In the genomic region with DNA sequence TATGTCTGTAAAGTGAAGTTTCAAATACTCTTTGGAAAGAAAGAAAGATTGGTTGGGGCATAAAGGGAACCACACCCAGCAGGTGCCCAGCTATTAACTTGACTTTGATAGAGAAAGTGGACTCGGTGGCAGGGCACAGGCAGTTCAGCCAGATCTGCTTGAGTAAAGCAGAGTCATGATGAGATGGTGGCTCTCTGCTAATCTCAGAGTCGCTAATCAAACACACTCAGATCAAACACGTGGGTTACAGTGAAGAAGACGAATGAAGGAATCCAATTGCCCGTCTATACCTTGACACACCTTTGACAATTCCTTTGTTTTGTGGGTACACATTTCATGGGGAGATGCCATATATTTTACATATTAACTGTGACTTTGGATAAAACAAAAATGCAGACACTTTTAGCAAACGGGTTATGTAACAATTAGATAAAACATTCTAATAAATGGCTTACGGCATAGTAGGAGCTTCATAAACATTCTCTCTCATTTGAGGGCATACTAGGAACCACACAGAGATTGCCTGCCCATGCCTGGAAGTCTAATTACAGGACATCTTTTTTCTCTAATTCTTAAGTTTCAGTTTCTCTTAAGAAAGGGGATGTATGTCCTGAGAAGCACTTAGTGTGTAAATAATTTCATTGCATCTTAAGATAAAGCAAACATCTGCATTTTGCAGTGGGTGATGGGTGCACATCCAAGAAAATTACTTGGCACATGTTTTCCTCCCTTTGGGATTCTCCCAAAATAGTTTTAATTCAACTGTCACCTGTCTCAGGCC, we compare ENCODE assay signal across 1 cellular context.
A peak's percentile ranks its signal among the peaks of the same experiment; 100 is the strongest.
TF ChIP-seq lines count a peak whose summit lies in the region.

No MANE protein-coding gene starts in this region.

TF ChIP-seq in K562, 482 proteins besides CTCF, POLR2A, EP300 and RAD21 (continued from another document and continues in another):
- TF ChIP-seq, protein P1, sequence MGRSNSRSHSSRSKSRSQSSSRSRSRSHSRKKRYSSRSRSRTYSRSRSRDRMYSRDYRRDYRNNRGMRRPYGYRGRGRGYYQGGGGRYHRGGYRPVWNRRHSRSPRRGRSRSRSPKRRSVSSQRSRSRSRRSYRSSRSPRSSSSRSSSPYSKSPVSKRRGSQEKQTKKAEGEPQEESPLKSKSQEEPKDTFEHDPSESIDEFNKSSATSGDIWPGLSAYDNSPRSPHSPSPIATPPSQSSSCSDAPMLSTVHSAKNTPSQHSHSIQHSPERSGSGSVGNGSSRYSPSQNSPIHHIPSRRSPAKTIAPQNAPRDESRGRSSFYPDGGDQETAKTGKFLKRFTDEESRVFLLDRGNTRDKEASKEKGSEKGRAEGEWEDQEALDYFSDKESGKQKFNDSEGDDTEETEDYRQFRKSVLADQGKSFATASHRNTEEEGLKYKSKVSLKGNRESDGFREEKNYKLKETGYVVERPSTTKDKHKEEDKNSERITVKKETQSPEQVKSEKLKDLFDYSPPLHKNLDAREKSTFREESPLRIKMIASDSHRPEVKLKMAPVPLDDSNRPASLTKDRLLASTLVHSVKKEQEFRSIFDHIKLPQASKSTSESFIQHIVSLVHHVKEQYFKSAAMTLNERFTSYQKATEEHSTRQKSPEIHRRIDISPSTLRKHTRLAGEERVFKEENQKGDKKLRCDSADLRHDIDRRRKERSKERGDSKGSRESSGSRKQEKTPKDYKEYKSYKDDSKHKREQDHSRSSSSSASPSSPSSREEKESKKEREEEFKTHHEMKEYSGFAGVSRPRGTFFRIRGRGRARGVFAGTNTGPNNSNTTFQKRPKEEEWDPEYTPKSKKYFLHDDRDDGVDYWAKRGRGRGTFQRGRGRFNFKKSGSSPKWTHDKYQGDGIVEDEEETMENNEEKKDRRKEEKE (IDR thresholded peaks at IDR 0.05; ENCODE audit: borderline replicate concordance in 1 of 2, control insufficient read depth in 1 of 2, low read depth in 2 of 2, low read length in 1 of 2) = no peak
- no peak for TF ChIP-seq ZNF445 (CRISPR knock-in tag; IDR thresholded peaks at IDR 0.05; ENCODE audit: low read depth)
- no peak for TF ChIP-seq ATF1 (CRISPR knock-in tag; IDR thresholded peaks at IDR 0.05)
- TF ChIP-seq ATF1 (tag; IDR thresholded peaks at IDR 0.05) = no peak
- TF ChIP-seq ZEB2 (IDR thresholded peaks at IDR 0.05) = peak; percentile 14; the same call in 1 of the 2 replicates
- TF ChIP-seq, protein P2, sequence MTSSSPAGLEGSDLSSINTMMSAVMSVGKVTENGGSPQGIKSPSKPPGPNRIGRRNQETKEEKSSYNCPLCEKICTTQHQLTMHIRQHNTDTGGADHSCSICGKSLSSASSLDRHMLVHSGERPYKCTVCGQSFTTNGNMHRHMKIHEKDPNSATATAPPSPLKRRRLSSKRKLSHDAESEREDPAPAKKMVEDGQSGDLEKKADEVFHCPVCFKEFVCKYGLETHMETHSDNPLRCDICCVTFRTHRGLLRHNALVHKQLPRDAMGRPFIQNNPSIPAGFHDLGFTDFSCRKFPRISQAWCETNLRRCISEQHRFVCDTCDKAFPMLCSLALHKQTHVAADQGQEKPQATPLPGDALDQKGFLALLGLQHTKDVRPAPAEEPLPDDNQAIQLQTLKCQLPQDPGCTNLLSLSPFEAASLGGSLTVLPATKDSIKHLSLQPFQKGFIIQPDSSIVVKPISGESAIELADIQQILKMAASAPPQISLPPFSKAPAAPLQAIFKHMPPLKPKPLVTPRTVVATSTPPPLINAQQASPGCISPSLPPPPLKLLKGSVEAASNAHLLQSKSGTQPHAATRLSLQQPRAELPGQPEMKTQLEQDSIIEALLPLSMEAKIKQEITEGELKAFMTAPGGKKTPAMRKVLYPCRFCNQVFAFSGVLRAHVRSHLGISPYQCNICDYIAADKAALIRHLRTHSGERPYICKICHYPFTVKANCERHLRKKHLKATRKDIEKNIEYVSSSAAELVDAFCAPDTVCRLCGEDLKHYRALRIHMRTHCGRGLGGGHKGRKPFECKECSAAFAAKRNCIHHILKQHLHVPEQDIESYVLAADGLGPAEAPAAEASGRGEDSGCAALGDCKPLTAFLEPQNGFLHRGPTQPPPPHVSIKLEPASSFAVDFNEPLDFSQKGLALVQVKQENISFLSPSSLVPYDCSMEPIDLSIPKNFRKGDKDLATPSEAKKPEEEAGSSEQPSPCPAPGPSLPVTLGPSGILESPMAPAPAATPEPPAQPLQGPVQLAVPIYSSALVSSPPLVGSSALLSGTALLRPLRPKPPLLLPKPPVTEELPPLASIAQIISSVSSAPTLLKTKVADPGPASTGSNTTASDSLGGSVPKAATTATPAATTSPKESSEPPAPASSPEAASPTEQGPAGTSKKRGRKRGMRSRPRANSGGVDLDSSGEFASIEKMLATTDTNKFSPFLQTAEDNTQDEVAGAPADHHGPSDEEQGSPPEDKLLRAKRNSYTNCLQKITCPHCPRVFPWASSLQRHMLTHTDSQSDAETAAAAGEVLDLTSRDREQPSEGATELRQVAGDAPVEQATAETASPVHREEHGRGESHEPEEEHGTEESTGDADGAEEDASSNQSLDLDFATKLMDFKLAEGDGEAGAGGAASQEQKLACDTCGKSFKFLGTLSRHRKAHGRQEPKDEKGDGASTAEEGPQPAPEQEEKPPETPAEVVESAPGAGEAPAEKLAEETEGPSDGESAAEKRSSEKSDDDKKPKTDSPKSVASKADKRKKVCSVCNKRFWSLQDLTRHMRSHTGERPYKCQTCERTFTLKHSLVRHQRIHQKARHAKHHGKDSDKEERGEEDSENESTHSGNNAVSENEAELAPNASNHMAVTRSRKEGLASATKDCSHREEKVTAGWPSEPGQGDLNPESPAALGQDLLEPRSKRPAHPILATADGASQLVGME (CRISPR knock-in tag; IDR thresholded peaks at IDR 0.05) = no peak
- no peak for TF ChIP-seq ZNF134 (CRISPR knock-in tag; conservative IDR thresholded peaks at IDR 0.05)
- no peak for TF ChIP-seq ZNF324 (CRISPR knock-in tag; IDR thresholded peaks at IDR 0.05)
- TF ChIP-seq ZNF586 (CRISPR knock-in tag; conservative IDR thresholded peaks at IDR 0.05) = no peak
- TF ChIP-seq STAT5A (IDR thresholded peaks at IDR 0.05; ENCODE audit: borderline replicate concordance, low read length) = no peak
- TF ChIP-seq KAT2B (IDR thresholded peaks at IDR 0.05; ENCODE audit: low read depth, low read length) = no peak
- no peak for TF ChIP-seq ZBTB49 (CRISPR knock-in tag; IDR thresholded peaks at IDR 0.05; ENCODE audit: borderline replicate concordance)
- TF ChIP-seq ZNF316 (IDR thresholded peaks at IDR 0.05) = peak; percentile 64; the same call in 1 of the 2 replicates
- no peak for TF ChIP-seq ATF4 (CRISPR knock-in tag; IDR thresholded peaks at IDR 0.05)
- TF ChIP-seq CBFA2T3 (IDR thresholded peaks at IDR 0.05) = peak; percentile 71
- no peak for TF ChIP-seq ZFP30 (CRISPR knock-in tag; IDR thresholded peaks at IDR 0.05; ENCODE audit: borderline replicate concordance)
- TF ChIP-seq, protein P3, sequence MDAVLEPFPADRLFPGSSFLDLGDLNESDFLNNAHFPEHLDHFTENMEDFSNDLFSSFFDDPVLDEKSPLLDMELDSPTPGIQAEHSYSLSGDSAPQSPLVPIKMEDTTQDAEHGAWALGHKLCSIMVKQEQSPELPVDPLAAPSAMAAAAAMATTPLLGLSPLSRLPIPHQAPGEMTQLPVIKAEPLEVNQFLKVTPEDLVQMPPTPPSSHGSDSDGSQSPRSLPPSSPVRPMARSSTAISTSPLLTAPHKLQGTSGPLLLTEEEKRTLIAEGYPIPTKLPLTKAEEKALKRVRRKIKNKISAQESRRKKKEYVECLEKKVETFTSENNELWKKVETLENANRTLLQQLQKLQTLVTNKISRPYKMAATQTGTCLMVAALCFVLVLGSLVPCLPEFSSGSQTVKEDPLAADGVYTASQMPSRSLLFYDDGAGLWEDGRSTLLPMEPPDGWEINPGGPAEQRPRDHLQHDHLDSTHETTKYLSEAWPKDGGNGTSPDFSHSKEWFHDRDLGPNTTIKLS (IDR thresholded peaks at IDR 0.05; ENCODE audit: borderline replicate concordance, low read depth) = 0 out of 2 replicates have a peak, but pooled peaks have one; percentile 31
- TF ChIP-seq NFE2L1 (tag; IDR thresholded peaks at IDR 0.05; ENCODE audit: borderline replicate concordance, low read depth) = peak; percentile 4; the same call in 1 of the 2 replicates
- no peak for TF ChIP-seq ZNF76 (CRISPR knock-in tag; IDR thresholded peaks at IDR 0.05; ENCODE audit: borderline replicate concordance)
- TF ChIP-seq DNMT1 (IDR thresholded peaks at IDR 0.05) = no peak
- TF ChIP-seq RHOXF2B (CRISPR knock-in tag; conservative IDR thresholded peaks at IDR 0.05) = no peak
- TF ChIP-seq EP400 (IDR thresholded peaks at IDR 0.05) = 0 out of 2 replicates have a peak, but pooled peaks have one; percentile 28
- no peak for TF ChIP-seq ARNT (IDR thresholded peaks at IDR 0.05)
- TF ChIP-seq NBN (IDR thresholded peaks at IDR 0.05; ENCODE audit: low read depth) = no peak
- no peak for TF ChIP-seq OTX1 (CRISPR knock-in tag; IDR thresholded peaks at IDR 0.05)
- TF ChIP-seq COPS2 (conservative IDR thresholded peaks at IDR 0.05) = no peak
- no peak for TF ChIP-seq ZNF77 (CRISPR knock-in tag; IDR thresholded peaks at IDR 0.05)
- no peak for TF ChIP-seq ATF7 (IDR thresholded peaks at IDR 0.05)
- peak; percentile 86 for TF ChIP-seq NFE2 (IDR thresholded peaks at IDR 0.05; ENCODE audit: low read depth)
- TF ChIP-seq, protein P4, sequence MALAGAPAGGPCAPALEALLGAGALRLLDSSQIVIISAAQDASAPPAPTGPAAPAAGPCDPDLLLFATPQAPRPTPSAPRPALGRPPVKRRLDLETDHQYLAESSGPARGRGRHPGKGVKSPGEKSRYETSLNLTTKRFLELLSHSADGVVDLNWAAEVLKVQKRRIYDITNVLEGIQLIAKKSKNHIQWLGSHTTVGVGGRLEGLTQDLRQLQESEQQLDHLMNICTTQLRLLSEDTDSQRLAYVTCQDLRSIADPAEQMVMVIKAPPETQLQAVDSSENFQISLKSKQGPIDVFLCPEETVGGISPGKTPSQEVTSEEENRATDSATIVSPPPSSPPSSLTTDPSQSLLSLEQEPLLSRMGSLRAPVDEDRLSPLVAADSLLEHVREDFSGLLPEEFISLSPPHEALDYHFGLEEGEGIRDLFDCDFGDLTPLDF (CRISPR knock-in tag; IDR thresholded peaks at IDR 0.05) = no peak
- TF ChIP-seq ZNF124 (CRISPR knock-in tag; IDR thresholded peaks at IDR 0.05) = no peak
- peak; percentile 76 for TF ChIP-seq MAFG (tag; conservative IDR thresholded peaks at IDR 0.05)
- no peak for TF ChIP-seq TFE3 (CRISPR knock-in tag; IDR thresholded peaks at IDR 0.05)
- TF ChIP-seq XRCC3 (IDR thresholded peaks at IDR 0.05) = no peak
- no peak for TF ChIP-seq SNAPC5 (CRISPR knock-in tag; IDR thresholded peaks at IDR 0.05)
- no peak for TF ChIP-seq PURB (CRISPR knock-in tag; IDR thresholded peaks at IDR 0.05; ENCODE audit: low read depth)
- TF ChIP-seq MNT (conservative IDR thresholded peaks at IDR 0.05) = peak; percentile 63 to 72; a peak in 3 of 4 replicates
- TF ChIP-seq U2AF2 (optimal IDR thresholded peaks at IDR 0.05; ENCODE audit: low read depth, low read length) = no peak
- TF ChIP-seq ZNF263 (CRISPR knock-in tag; IDR thresholded peaks at IDR 0.05; ENCODE audit: borderline replicate concordance) = no peak
- TF ChIP-seq SNRNP70 (optimal IDR thresholded peaks at IDR 0.05; ENCODE audit: low read depth, low read length) = no peak
- TF ChIP-seq TAL1 (IDR thresholded peaks at IDR 0.05) = peak; percentile 60
- TF ChIP-seq USF1 (CRISPR knock-in tag; IDR thresholded peaks at IDR 0.05) = no peak
